9 cellular contexts compared by ENCODE assay signal in genomic region chr16:17364319-17365210, GRCh38.
DNase-seq lines count a peak whose midpoint lies in the region; ATAC-seq and TF ChIP-seq lines count a peak whose summit lies in the region.
"Had no signal": no experiment of that assay in that cellular context is flagged by ENCODE, and none has a peak within 500 bp of the region (broad histone marks: within the 10 kb centered on the region; RNA-seq: fewer than 3 reads in every experiment).

No MANE protein-coding gene starts in this region.

- H3K4me1 ChIP-seq in GM23338 (ENCODE audit: insufficient read depth), result peaks cover 33% of the 10 kb centered on the region
- peaks cover 88% of the 10 kb centered on the region for H3K4me1 ChIP-seq in effector memory CD4-positive, alpha-beta T cell (ENCODE audit: control insufficient read depth, insufficient read depth, low read length, poor library complexity, severe bottlenecking)
- peaks cover 0 to 54% (median 34%) of the 10 kb centered on the region in 4 donors for H3K4me1 ChIP-seq in tibial artery

- H2AFZ ChIP-seq in GM23338, result no peak overlapping the region

- H3K27me3 ChIP-seq in GM23338 (ENCODE audit: insufficient read depth) (no peaks in the 10 kb centered on the region), tibial artery (no peaks in the 10 kb centered on the region)
- H3K27me3 ChIP-seq in effector memory CD4-positive, alpha-beta T cell (replicated peaks; ENCODE audit: control insufficient read depth, insufficient read depth, low read length, poor library complexity, severe bottlenecking), result no peaks in the 10 kb centered on the region

- no peaks in the 10 kb centered on the region for H3K9me3 ChIP-seq in effector memory CD4-positive, alpha-beta T cell (ENCODE audit: control insufficient read depth, low read length)
- no peaks in the 10 kb centered on the region for H3K9me3 ChIP-seq in tibial artery

- H4K20me1 ChIP-seq in GM23338 (replicated peaks; ENCODE audit: insufficient read depth), result no peaks in the 10 kb centered on the region

- ATAC-seq in GM23338, result no peak
- ATAC-seq in HG03139 (IDR thresholded peaks at IDR 0.05; ENCODE audit: unreplicated experiment), result no peak
- ATAC-seq: HCT116 had no signal

- no peaks in the 10 kb centered on the region for H3K9me3 Mint-ChIP-seq in GM23338

- no peak overlapping the region; the same call in 1 of the 2 replicates for H3K4me2 ChIP-seq in GM23338

- H3K4me3 Mint-ChIP-seq in GM23338, result no peak overlapping the region

- no peak overlapping the region for H3K27ac Mint-ChIP-seq in GM23338

- H3K36me3 ChIP-seq in GM23338 (ENCODE audit: insufficient read depth) (no peaks in the 10 kb centered on the region), tibial artery (no peaks in the 10 kb centered on the region)
- no peaks in the 10 kb centered on the region for H3K36me3 ChIP-seq in effector memory CD4-positive, alpha-beta T cell (ENCODE audit: control insufficient read depth, insufficient read depth, low read length)

- peaks cover 72% of the 10 kb centered on the region for H3K79me2 ChIP-seq in GM23338 (replicated peaks; ENCODE audit: insufficient read depth)

- no peak for DNase-seq in GM23338 (ENCODE audit: low spot score)
- peak; percentile 46 for DNase-seq in T-helper 9 cell
- peak; percentile 18 to 57 (median 43) for DNase-seq in effector memory CD4-positive, alpha-beta T cell
- peak; percentile 34 for DNase-seq in stimulated activated CD4-positive, alpha-beta T cell treated with anti-CD3 and anti-CD28 coated beads, Interleukin-2, amount 100 ng/mL, for 4 hours (ENCODE audit: low read depth)
- no peak for DNase-seq in DMS53 (lab: John Stamatoyannopoulos, UW)
- DNase-seq in Kasumi-1 (lab: John Stamatoyannopoulos, UW), result no peak
- no peak for DNase-seq in tibial artery

- H3K4me1 Mint-ChIP-seq in GM23338, result peaks cover 44% of the 10 kb centered on the region

- 0 out of 2 replicates have a peak, but pooled peaks cover 4% of the 10 kb centered on the region for H3K9me2 ChIP-seq in GM23338 (ENCODE audit: insufficient read depth)

- intact Hi-C loops in tibial artery (cut with DNase I; ENCODE audit: low total_unique reads), result no loop called here

- H3F3A ChIP-seq in GM23338 (replicated peaks; ENCODE audit: low read depth), result no peaks in the 10 kb centered on the region

- H3K27ac ChIP-seq in GM23338 (ENCODE audit: low read depth) (0 out of 2 replicates have a peak overlapping the region, but pooled peaks have one; percentile 86), tibial artery (peak overlapping the region in 1 of 2 donors; percentile 16)
- H3K27ac ChIP-seq in effector memory CD4-positive, alpha-beta T cell (ENCODE audit: insufficient read depth, low read length, poor library complexity, severe bottlenecking), result peak overlapping the region; percentile 97

- H3K36me3 Mint-ChIP-seq in GM23338 (ENCODE audit: low read depth), result no peaks in the 10 kb centered on the region

- H3K27me3 Mint-ChIP-seq in GM23338 (ENCODE audit: insufficient read depth, low read depth, poor library complexity), result peaks cover 6% of the 10 kb centered on the region

- TF ChIP-seq CTCF in GM23338 (conservative IDR thresholded peaks at IDR 0.05; ENCODE audit: low read depth in 2 of 2) (no peak), tibial artery (IDR thresholded peaks at IDR 0.05) (no peak)

- H3K4me3 ChIP-seq in GM23338 (no peak overlapping the region), tibial artery (no peak overlapping the region)
- no peak overlapping the region for H3K4me3 ChIP-seq in effector memory CD4-positive, alpha-beta T cell (ENCODE audit: insufficient read depth, low read depth, low read length, poor library complexity, severe bottlenecking)

TF ChIP-seq in GM23338, 12 proteins besides CTCF, POLR2A, EP300 and RAD21 (continues in another document):
- no peak for TF ChIP-seq EZH2 (IDR thresholded peaks at IDR 0.05; ENCODE audit: low read depth, unreplicated experiment)
- no peak for TF ChIP-seq STAT1 (IDR thresholded peaks at IDR 0.05; ENCODE audit: unreplicated experiment)
- no peak for TF ChIP-seq REST (IDR thresholded peaks at IDR 0.05; ENCODE audit: unreplicated experiment)
- TF ChIP-seq ZNF462 (CRISPR knock-in tag; IDR thresholded peaks at IDR 0.05), result no peak
- TF ChIP-seq ZNF114 (CRISPR knock-in tag; IDR thresholded peaks at IDR 0.05), result no peak
- no peak for TF ChIP-seq EZH2phosphoT487 (IDR thresholded peaks at IDR 0.05; ENCODE audit: unreplicated experiment)

Comparison
In these comparisons a context has a peak if more than half of its experiments do, and no peak if none do; other contexts are left out.
1. DNase-seq: peak in T-helper 9 cell (single experiment), effector memory CD4-positive, alpha-beta T cell (3 of 3) and stimulated activated CD4-positive, alpha-beta T cell treated with anti-CD3 and anti-CD28 coated beads, Interleukin-2, amount 100 ng/mL, for 4 hours (single experiment); none in GM23338 (single experiment), DMS53 (single experiment), Kasumi-1 (0 of 2) and tibial artery (0 of 2).